22 cellular contexts compared by ENCODE assay signal in the genomic region with DNA sequence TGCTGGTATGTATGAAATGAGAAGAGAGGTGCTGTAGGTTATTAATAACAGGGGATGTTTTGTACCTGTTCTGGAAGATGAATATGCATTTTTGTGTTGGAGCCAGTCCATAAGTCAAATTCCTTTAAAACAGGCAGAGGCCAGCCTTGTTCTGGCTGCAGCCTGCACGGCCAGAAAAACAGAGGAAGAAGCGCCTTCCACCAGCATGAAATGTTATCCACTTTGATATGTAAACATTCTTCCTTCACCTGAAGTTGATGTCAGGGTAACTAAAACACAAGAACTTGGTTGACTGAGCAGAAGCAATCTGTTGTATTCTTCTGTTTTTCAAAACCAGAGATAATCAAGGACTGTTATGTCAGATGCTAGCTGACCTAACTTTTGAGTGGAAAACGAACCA.
DNase-seq lines count a peak whose midpoint lies in the region; ATAC-seq, FAIRE-seq and TF ChIP-seq lines count a peak whose summit lies in the region.
"Had no signal": no experiment of that assay in that cellular context is flagged by ENCODE, and none has a peak within 500 bp of the region (broad histone marks: within the 10 kb centered on the region; RNA-seq: fewer than 3 reads in every experiment).

No MANE protein-coding gene starts in this region.

- intact Hi-C loops in PC-9 (cut with micrococcal nuclease; ENCODE audit: unreplicated experiment), result no loop called here

- H3K9ac ChIP-seq in keratinocyte (ENCODE audit: control insufficient read depth, extremely low read depth, insufficient read depth, low read length) (no peak overlapping the region), rectal smooth muscle tissue (ENCODE audit: low read length) (no peak overlapping the region)
- H3K9ac ChIP-seq: KMS-11 had no signal

- ATAC-seq in GM18505 (IDR thresholded peaks at IDR 0.05; ENCODE audit: unreplicated experiment), result no peak
- ATAC-seq in HG02759 (IDR thresholded peaks at IDR 0.05; ENCODE audit: unreplicated experiment), result no peak
- ATAC-seq: heart left ventricle, lower lobe of right lung, right lobe of liver had no signal

- no peaks in the 10 kb centered on the region for H3F3A ChIP-seq in PC-9 (ENCODE audit: insufficient read depth, low read depth)

- POLR2A ChIA-PET in PC-9 (lab: Charles Lee; ENCODE audit: unreplicated experiment), result no interaction called here

- H3K4me3 ChIP-seq in GM12865 (ENCODE audit: low read depth, low read length) (peak overlapping the region; percentile 70; the same call in 1 of the 2 replicates), PC-9 (no peak overlapping the region), keratinocyte (ENCODE audit: control insufficient read depth in 2 of 3, extremely low read depth in 1 of 3, insufficient read depth in 2 of 3, low read depth in 1 of 3, low read length in 3 of 3) (no peak overlapping the region), rectal smooth muscle tissue (ENCODE audit: low read length) (no peak overlapping the region)
- H3K4me3 ChIP-seq: dorsolateral prefrontal cortex, heart left ventricle, lower lobe of right lung, right lobe of liver had no signal

- H3K36me3 ChIP-seq in PC-9 (ENCODE audit: low read depth), result no peaks in the 10 kb centered on the region
- no peaks in the 10 kb centered on the region for H3K36me3 ChIP-seq in keratinocyte (ENCODE audit: control insufficient read depth in 2 of 2, extremely low read depth in 1 of 2, insufficient read depth in 2 of 2, low read length in 2 of 2)
- H3K36me3 ChIP-seq in rectal smooth muscle tissue (ENCODE audit: control insufficient read depth, insufficient read depth, low read length), result no peaks in the 10 kb centered on the region
- H3K36me3 ChIP-seq: heart left ventricle, lower lobe of right lung, right lobe of liver had no signal

- DNase-seq in GM12865 (ENCODE audit: low read depth), result no peak
- peak; percentile 1 to 59 for DNase-seq in PC-9
- DNase-seq in keratinocyte (ENCODE audit: low read depth, low spot score), result no peak
- no peak for DNase-seq in activated effector memory CD4-positive, alpha-beta T cell treated with anti-CD3 and anti-CD28 coated beads, Interleukin-2, amount 50 U/mL, for 16 hours
- DNase-seq in GM03348 (ENCODE audit: low spot score), result no peak
- DNase-seq: activated CD4-positive, alpha-beta T cell treated with anti-CD3 and anti-CD28 coated beads, Interleukin-2, amount 50 U/mL, for 48 hours; activated gamma-delta T cell treated with Interleukin-2 at 50 U/mL for 16 hours; amniotic stem cell; caudate nucleus; dorsolateral prefrontal cortex; heart left ventricle; immature natural killer cell; lower lobe of right lung; MV-4-11; NCI-H1694; right lobe of liver; SHP77 treated with DMSO at 0.1 percent for 48 hours; stimulated activated CD4-positive, alpha-beta T cell treated with anti-CD3 and anti-CD28 coated beads, Interleukin-15, amount 100 ng/mL, for 24 hours had no signal

- H3K27ac ChIP-seq in PC-9 (no peak overlapping the region), keratinocyte (ENCODE audit: control insufficient read depth, insufficient read depth, low read length) (no peak overlapping the region), rectal smooth muscle tissue (ENCODE audit: low read depth, low read length) (peak overlapping the region; percentile 1)
- H3K27ac ChIP-seq: KMS-11, lower lobe of right lung, right lobe of liver had no signal

- no peaks in the 10 kb centered on the region for H3K9me1 ChIP-seq in keratinocyte (ENCODE audit: control insufficient read depth, extremely low read depth, insufficient read depth, low read length)

- H3K4me1 ChIP-seq in PC-9 (replicated peaks; ENCODE audit: insufficient read depth) (peaks cover 25% of the 10 kb centered on the region), keratinocyte (ENCODE audit: control insufficient read depth, extremely low read depth, insufficient read depth, low read length) (no peaks in the 10 kb centered on the region), rectal smooth muscle tissue (ENCODE audit: control insufficient read depth, insufficient read depth, low read length) (peaks cover 18% of the 10 kb centered on the region)
- H3K4me1 ChIP-seq: right lobe of liver had no signal

- no peaks in the 10 kb centered on the region for H3K27me3 ChIP-seq in PC-9 (ENCODE audit: insufficient read depth, low read depth)
- H3K27me3 ChIP-seq in keratinocyte (ENCODE audit: control insufficient read depth, extremely low read depth, insufficient read depth, low read length), result no peaks in the 10 kb centered on the region
- H3K27me3 ChIP-seq in rectal smooth muscle tissue (ENCODE audit: control insufficient read depth, insufficient read depth, low read length), result no peaks in the 10 kb centered on the region
- H3K27me3 ChIP-seq: dorsolateral prefrontal cortex, heart left ventricle, right lobe of liver had no signal

- no peak for TF ChIP-seq POLR2A in GM18505 (IDR thresholded peaks at IDR 0.05; ENCODE audit: borderline replicate concordance, extremely low read depth, insufficient read depth, insufficient read length)

- dilution Hi-C loops in keratinocyte (cut with MboI; ENCODE audit: extremely low pct_ligation_motif_present, low sequenced_read_pairs), result no loop called here

- H3K9me2 ChIP-seq in PC-9 (ENCODE audit: insufficient read depth), result no peaks in the 10 kb centered on the region

- CTCF ChIA-PET in PC-9 (lab: Charles Lee), result no interaction called here

- BruUV-seq in PC-9 (replicated peaks; lab: Mats Ljungman, UMichigan), result no TSS peak

- 0 out of 2 replicates have a peak overlapping the region, but pooled peaks have one; percentile 15 for H3K4me2 ChIP-seq in PC-9
- no peak overlapping the region for H3K4me2 ChIP-seq in keratinocyte (ENCODE audit: control insufficient read depth, extremely low read depth, insufficient read depth, low read depth, low read length)
- H3K4me2 ChIP-seq: KMS-11 had no signal

- H4K20me1 ChIP-seq in PC-9 (ENCODE audit: insufficient read depth) (no peaks in the 10 kb centered on the region), keratinocyte (ENCODE audit: control insufficient read depth, extremely low read depth, insufficient read depth, low read length) (no peaks in the 10 kb centered on the region)

- H2AFZ ChIP-seq in PC-9, result no peak overlapping the region
- H2AFZ ChIP-seq in keratinocyte (ENCODE audit: control insufficient read depth, low read length), result peak overlapping the region; percentile 31

- TF ChIP-seq CTCF in GM12865 (IDR thresholded peaks at IDR 0.05; ENCODE audit: insufficient read depth, low read depth, low read length, missing control alignments), result no peak
- TF ChIP-seq CTCF in PC-9 (conservative IDR thresholded peaks at IDR 0.05), result no peak
- TF ChIP-seq CTCF in keratinocyte (optimal IDR thresholded peaks at IDR 0.05 in 1 of 3, IDR thresholded peaks at IDR 0.05 in 1 of 3, conservative IDR thresholded peaks at IDR 0.05 in 1 of 3; ENCODE audit: extremely low read depth in 1 of 3, insufficient read depth in 2 of 3, low read length in 3 of 3), result no peak

- peak; percentile 20 for FAIRE-seq in keratinocyte (lab: Jason Lieb, UNC)

- no peaks in the 10 kb centered on the region for H3K79me2 ChIP-seq in PC-9 (ENCODE audit: low read depth)
- H3K79me2 ChIP-seq in keratinocyte (ENCODE audit: control insufficient read depth, insufficient read depth, low read length), result no peaks in the 10 kb centered on the region

- no peaks in the 10 kb centered on the region for H3K9me3 ChIP-seq in PC-9 (ENCODE audit: insufficient read depth, low read depth)
- H3K9me3 ChIP-seq in keratinocyte (ENCODE audit: control insufficient read depth, low read depth, low read length), result no peaks in the 10 kb centered on the region
- H3K9me3 ChIP-seq: heart left ventricle, lower lobe of right lung, right lobe of liver had no signal

Comparison
In these comparisons a context has a peak if more than half of its experiments do, and no peak if none do; other contexts are left out.
1. DNase-seq: peak in PC-9 (2 of 2); none in GM12865 (single experiment), keratinocyte (single experiment), activated effector memory CD4-positive, alpha-beta T cell treated with anti-CD3 and anti-CD28 coated beads, Interleukin-2, amount 50 U/mL, for 16 hours (single experiment) and GM03348 (single experiment).